ENCODE assay signal across 21 cellular contexts in the genomic region with DNA sequence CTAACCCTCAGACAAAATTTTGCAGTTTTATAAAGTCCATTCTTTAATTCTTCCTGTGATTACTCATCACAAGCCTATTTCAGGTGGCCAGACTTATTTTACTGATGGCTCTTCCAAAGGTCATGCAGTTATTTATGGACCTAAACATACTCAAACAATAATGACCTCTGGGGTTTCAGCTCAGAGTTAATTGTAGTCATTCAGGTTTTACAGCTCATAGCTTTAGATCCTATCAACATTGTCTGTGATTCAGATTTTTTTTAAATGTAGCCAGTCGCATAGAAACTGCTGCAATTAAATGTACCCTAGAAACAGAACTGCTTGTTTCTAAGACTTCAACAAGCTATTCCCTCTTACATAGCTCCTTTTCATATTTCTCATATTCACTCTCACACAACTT.
A peak's percentile ranks its signal among the peaks of the same experiment; 100 is the strongest.
DNase-seq lines count a peak whose midpoint lies in the region; ATAC-seq and TF ChIP-seq lines count a peak whose summit lies in the region.
"Had no signal": no experiment of that assay in that cellular context is flagged by ENCODE, and none has a peak within 500 bp of the region (broad histone marks: within the 10 kb centered on the region; RNA-seq: fewer than 3 reads in every experiment).

No MANE protein-coding gene starts in this region.

- H3K4me3 Mint-ChIP-seq in type B pancreatic cell: no peak overlapping the region
- no peak overlapping the region for H3K4me3 Mint-ChIP-seq in CD4-positive, alpha-beta T cell
- H3K4me3 Mint-ChIP-seq: B cell had no signal

- peak overlapping the region; percentile 9 for H3K27ac ChIP-seq in epithelial cell of prostate
- no peak overlapping the region for H3K27ac ChIP-seq in CD4-positive, alpha-beta T cell (ENCODE audit: low read depth, low read length)
- H3K27ac ChIP-seq: RWPE1, SJCRH30 had no signal

- DNase-seq in DMS53 (lab: John Stamatoyannopoulos, UW): peak; percentile 21
- DNase-seq in DMS53 treated with DMSO at 0.1 percent for 48 hours (lab: John Stamatoyannopoulos, UW; ENCODE audit: unreplicated experiment): no peak
- DNase-seq in NCI-H69 (lab: John Stamatoyannopoulos, UW): peak; percentile 14
- DNase-seq in epithelial cell of prostate (ENCODE audit: low read depth, low spot score): no peak
- no peak for DNase-seq in type B pancreatic cell (ENCODE audit: extremely low spot score, unreplicated experiment)
- no peak for DNase-seq in CD4-positive, alpha-beta T cell
- DNase-seq in activated CD4-positive, CD25-positive, alpha-beta regulatory T cell treated with anti-CD3 and anti-CD28 coated beads, Interleukin-2, amount 50 U/mL, for 72 hours: no peak
- DNase-seq: 8988T, EL, GOT3, KBM-7, MV-4-11, NCI-H1694 treated with DMSO at 0.1 percent for 48 hours, NCI-H510A, NCI-H774, OCI-M1, SJCRH30 had no signal

- no peaks in the 10 kb centered on the region for H3K27me3 Mint-ChIP-seq in type B pancreatic cell
- H3K27me3 Mint-ChIP-seq in CD4-positive, alpha-beta T cell: no peaks in the 10 kb centered on the region
- H3K27me3 Mint-ChIP-seq: B cell had no signal

- POLR2A ChIA-PET in CD4-positive, alpha-beta T cell (lab: Charles Lee): no interaction called here

- intact Hi-C loops in CD4-positive, alpha-beta T cell (cut with DNase I, micrococcal nuclease): no loop called here

- H3K4me1 Mint-ChIP-seq in type B pancreatic cell (ENCODE audit: unreplicated experiment): no peaks in the 10 kb centered on the region
- no peaks in the 10 kb centered on the region for H3K4me1 Mint-ChIP-seq in CD4-positive, alpha-beta T cell (ENCODE audit: low read depth)
- H3K4me1 Mint-ChIP-seq: B cell had no signal

- H3K27me3 ChIP-seq in CD4-positive, alpha-beta T cell (ENCODE audit: control insufficient read depth, insufficient read depth, low read length): no peaks in the 10 kb centered on the region
- H3K27me3 ChIP-seq: SJCRH30 had no signal

- ATAC-seq in CD4-positive, alpha-beta T cell (ENCODE audit: poor library complexity): no peak
- ATAC-seq in GM18907 (IDR thresholded peaks at IDR 0.05; ENCODE audit: unreplicated experiment): no peak

- TF ChIP-seq CTCF in type B pancreatic cell (conservative IDR thresholded peaks at IDR 0.05): no peak
- TF ChIP-seq CTCF in CD4-positive, alpha-beta T cell (IDR thresholded peaks at IDR 0.05): no peak

- H3K9me3 Mint-ChIP-seq in type B pancreatic cell: peaks cover 5% of the 10 kb centered on the region
- H3K9me3 Mint-ChIP-seq in CD4-positive, alpha-beta T cell: peaks cover 2% of the 10 kb centered on the region

- H3K36me3 Mint-ChIP-seq in type B pancreatic cell: no peaks in the 10 kb centered on the region
- no peaks in the 10 kb centered on the region for H3K36me3 Mint-ChIP-seq in CD4-positive, alpha-beta T cell (ENCODE audit: low read depth)

- peaks cover 7% of the 10 kb centered on the region for H3K9me3 ChIP-seq in CD4-positive, alpha-beta T cell (ENCODE audit: control insufficient read depth, low read length)
- H3K9me3 ChIP-seq: Caco-2, SJCRH30 had no signal

- peak overlapping the region; percentile 21 for H3K27ac Mint-ChIP-seq in type B pancreatic cell
- H3K27ac Mint-ChIP-seq in CD4-positive, alpha-beta T cell: no peak overlapping the region
- H3K27ac Mint-ChIP-seq: B cell had no signal

- CTCF ChIA-PET in CD4-positive, alpha-beta T cell (lab: Charles Lee): no interaction called here

Comparison
In these comparisons a context has a peak if more than half of its experiments do, and no peak if none do; other contexts are left out.
1. DNase-seq: peak in DMS53 (single experiment) and NCI-H69 (single experiment); none in DMS53 treated with DMSO at 0.1 percent for 48 hours (single experiment), epithelial cell of prostate (single experiment), type B pancreatic cell (single experiment), CD4-positive, alpha-beta T cell (0 of 10) and activated CD4-positive, CD25-positive, alpha-beta regulatory T cell treated with anti-CD3 and anti-CD28 coated beads, Interleukin-2, amount 50 U/mL, for 72 hours (single experiment).